In genomic region chr18:21057112-21057511, GRCh38 we compare ENCODE assay signal across 22 cellular contexts.
"Had no signal": no experiment of that assay in that cellular context is flagged by ENCODE, and none has a peak within 500 bp of the region (broad histone marks: within the 10 kb centered on the region; RNA-seq: fewer than 3 reads in every experiment).

No MANE protein-coding gene starts in this region.

- H3K9me3 Mint-ChIP-seq: activated B cell treated with CpG ODN at 0.5 μM for 24 hours; activated naive CD8-positive, alpha-beta T cell treated with anti-CD3 and anti-CD28 coated beads for 36 hours; activated T-cell treated with anti-CD3 and anti-CD28 coated beads, Interleukin-2, amount 50 U/mL, for 4 hours; stimulated activated effector memory CD8-positive, alpha-beta T cell treated with anti-CD3 and anti-CD28 coated beads, Interleukin-12 subunit alpha, Interleukin-12 subunit beta, amount 100 ng/mL, for 72 hours; stimulated activated naive CD8-positive, alpha-beta T cell treated with anti-CD3 and anti-CD28 coated beads, Interleukin-15, amount 100 ng/mL, for 72 hours had no signal

- ATAC-seq: activated CD4-positive, alpha-beta T cell treated with anti-CD3 and anti-CD28 coated beads for 36 hours; activated T-cell treated with anti-CD3 and anti-CD28 coated beads, Interleukin-2, amount 50 U/mL, for 4 hours; gastrocnemius medialis; sciatic nerve; stimulated activated effector memory CD8-positive, alpha-beta T cell treated with anti-CD3 and anti-CD28 coated beads, Interleukin-12 subunit alpha, Interleukin-12 subunit beta, amount 100 ng/mL, for 72 hours; stimulated activated naive CD8-positive, alpha-beta T cell treated with anti-CD3 and anti-CD28 coated beads, Interleukin-15, amount 100 ng/mL, for 72 hours had no signal

- DNase-seq: activated B cell treated with CpG ODN at 0.5 μM for 24 hours; activated CD4-positive, alpha-beta T cell treated with anti-CD3 and anti-CD28 coated beads for 36 hours; activated CD4-positive, alpha-beta T cell treated with anti-CD3 and anti-CD28 coated beads, Interleukin-2, amount 50 U/mL, for 4 hours; activated CD8-positive, alpha-beta memory T cell treated with anti-CD3 and anti-CD28 coated beads, Interleukin-2, amount 50 U/mL, for 48 hours; activated naive CD4-positive, alpha-beta T cell treated with Interleukin-2 at 50 U/mL for 16 hours; activated naive CD8-positive, alpha-beta T cell treated with anti-CD3 and anti-CD28 coated beads for 36 hours; activated T-cell treated with anti-CD3 and anti-CD28 coated beads, Interleukin-2, amount 50 U/mL, for 4 hours; colonic mucosa; dorsolateral prefrontal cortex; esophagus squamous epithelium; gastrocnemius medialis; hippocampal formation; mesenchymal stem cell; nucleus accumbens; small intestine; stimulated activated CD4-positive, alpha-beta T cell treated with anti-CD3 and anti-CD28 coated beads, Interleukin-2, amount 100 ng/mL, for 24 hours; stimulated activated naive CD8-positive, alpha-beta T cell treated with anti-CD3 and anti-CD28 coated beads, Interleukin-15, amount 100 ng/mL, for 72 hours; tibial artery had no signal

- H3K4me3 Mint-ChIP-seq: activated B cell treated with CpG ODN at 0.5 μM for 24 hours; activated CD4-positive, alpha-beta T cell treated with anti-CD3 and anti-CD28 coated beads for 36 hours; activated naive CD8-positive, alpha-beta T cell treated with anti-CD3 and anti-CD28 coated beads for 36 hours; activated T-cell treated with anti-CD3 and anti-CD28 coated beads, Interleukin-2, amount 50 U/mL, for 4 hours; nephron; stimulated activated effector memory CD8-positive, alpha-beta T cell treated with anti-CD3 and anti-CD28 coated beads, Interleukin-12 subunit alpha, Interleukin-12 subunit beta, amount 100 ng/mL, for 72 hours; stimulated activated naive CD8-positive, alpha-beta T cell treated with anti-CD3 and anti-CD28 coated beads, Interleukin-15, amount 100 ng/mL, for 72 hours had no signal

- H3K4me3 ChIP-seq: breast epithelium, colonic mucosa, dorsolateral prefrontal cortex, esophagus squamous epithelium, gastrocnemius medialis, tibial artery had no signal

- H3K4me1 Mint-ChIP-seq: nephron; stimulated activated naive CD8-positive, alpha-beta T cell treated with anti-CD3 and anti-CD28 coated beads, Interleukin-15, amount 100 ng/mL, for 72 hours had no signal

- H3K36me3 ChIP-seq: breast epithelium, colonic mucosa, esophagus squamous epithelium, gastrocnemius medialis, tibial artery had no signal

- H3K27ac ChIP-seq: breast epithelium, colonic mucosa, esophagus squamous epithelium, gastrocnemius medialis, tibial artery had no signal

- H3K27me3 ChIP-seq: breast epithelium, colonic mucosa, dorsolateral prefrontal cortex, esophagus squamous epithelium, gastrocnemius medialis, tibial artery had no signal

- H3K9me3 ChIP-seq: breast epithelium, colonic mucosa, esophagus squamous epithelium, gastrocnemius medialis, tibial artery had no signal

- H3K27ac Mint-ChIP-seq: activated B cell treated with CpG ODN at 0.5 μM for 24 hours; activated CD4-positive, alpha-beta T cell treated with anti-CD3 and anti-CD28 coated beads for 36 hours; activated naive CD8-positive, alpha-beta T cell treated with anti-CD3 and anti-CD28 coated beads for 36 hours; nephron; stimulated activated effector memory CD8-positive, alpha-beta T cell treated with anti-CD3 and anti-CD28 coated beads, Interleukin-12 subunit alpha, Interleukin-12 subunit beta, amount 100 ng/mL, for 72 hours; stimulated activated naive CD8-positive, alpha-beta T cell treated with anti-CD3 and anti-CD28 coated beads, Interleukin-15, amount 100 ng/mL, for 72 hours had no signal

- H3K4me1 ChIP-seq: breast epithelium, colonic mucosa had no signal

- H3K27me3 Mint-ChIP-seq: activated B cell treated with CpG ODN at 0.5 μM for 24 hours; activated CD4-positive, alpha-beta T cell treated with anti-CD3 and anti-CD28 coated beads for 36 hours; activated naive CD8-positive, alpha-beta T cell treated with anti-CD3 and anti-CD28 coated beads for 36 hours; stimulated activated naive CD8-positive, alpha-beta T cell treated with anti-CD3 and anti-CD28 coated beads, Interleukin-15, amount 100 ng/mL, for 72 hours had no signal
